ENCODE assay signal across 8 cellular contexts in genomic region chr5:138464388-138465287, GRCh38. TPM values are rescaled to one million over a fixed set of nuclear protein-coding genes. Genes with fewer than 3 reads are reported as not detected.
DNase-seq lines count a peak whose midpoint lies in the region; ATAC-seq and TF ChIP-seq lines count a peak whose summit lies in the region.

No MANE protein-coding gene starts in this region.

- H3K36me3 ChIP-seq in heart right ventricle: peaks cover 0 to 27% (median 19%) of the 10 kb centered on the region in 9 donors
- peaks cover 14% of the 10 kb centered on the region for H3K36me3 ChIP-seq in upper lobe of right lung

- peaks cover 2 to 63% (median 60%) of the 10 kb centered on the region in 9 donors for H3K4me1 ChIP-seq in heart right ventricle
- peaks cover 27% of the 10 kb centered on the region for H3K4me1 ChIP-seq in upper lobe of right lung

- H3K27me3 ChIP-seq in heart right ventricle: no peaks in the 10 kb centered on the region
- H3K27me3 ChIP-seq in upper lobe of right lung: no peaks in the 10 kb centered on the region

- peak; percentile 77 for ATAC-seq in GM18498 (IDR thresholded peaks at IDR 0.05; ENCODE audit: unreplicated experiment)
- ATAC-seq in HG02885 (IDR thresholded peaks at IDR 0.05; ENCODE audit: poor library complexity, unreplicated experiment): peak; percentile 75
- ATAC-seq in heart right ventricle: peak; percentile 81 to 94 (median 85)
- peak; percentile 86 for ATAC-seq in upper lobe of right lung

- intact Hi-C loops in heart right ventricle (cut with DNase I): loop anchor here in 5 of 10 donors (1.0 to 10.0 kb wide), 5 partner anchors 28 to 80 kb away; partner anchors contain the start of gene ETF1 (in 4 of the 5)
- intact Hi-C loops in posterior vena cava (cut with DNase I): no loop called here
- intact Hi-C loops in upper lobe of right lung (cut with DNase I): no loop called here

- TF ChIP-seq CTCF in heart right ventricle (IDR thresholded peaks at IDR 0.05): peak in 6 of 9 donors; percentile 16 to 62 (median 38)
- TF ChIP-seq CTCF in upper lobe of right lung (IDR thresholded peaks at IDR 0.05): no peak

- H3K4me3 ChIP-seq in heart right ventricle (peak overlapping the region; percentile 57 to 98 (median 76)), upper lobe of right lung (peak overlapping the region; percentile 86)

- H3K9me3 ChIP-seq in heart right ventricle (no peaks in the 10 kb centered on the region), upper lobe of right lung (no peaks in the 10 kb centered on the region)

- peak overlapping the region; percentile 93 to 99 (median 96) for H3K27ac ChIP-seq in heart right ventricle
- H3K27ac ChIP-seq in upper lobe of right lung: peak overlapping the region; percentile 98

- peak; percentile 87 for DNase-seq in NCI-H146 treated with DMSO at 0.1 percent for 48 hours (lab: John Stamatoyannopoulos, UW; ENCODE audit: unreplicated experiment)
- DNase-seq in T-helper 1 cell: peak; percentile 90 to 98 (median 95)
- DNase-seq in amniotic stem cell (lab: John Stamatoyannopoulos, UW): peak; percentile 99
- DNase-seq in heart right ventricle: peak; percentile 91 to 98
- peak; percentile 99 for DNase-seq in posterior vena cava (ENCODE audit: low spot score)
- peak; percentile 97 for DNase-seq in upper lobe of right lung

- WGBS in heart right ventricle, 2 donors: 0 to 1% methylated on average over 68 of the region's 68 CpGs

RNA-seq across cellular contexts. Expression of gene EGR1, which starts 0.6 kb away (rescaled TPM):
- total RNA-seq in heart right ventricle: 100 to 1,000 TPM in 1 of 10 donors, 10 to 100 TPM in 8, 1 to 10 TPM in 1; 5.2 to 164 (median 40.8) TPM
- polyA plus RNA-seq in heart right ventricle: 10 to 100 TPM; 10.8 to 14.5 TPM
- 100 to 1,000 TPM; 115 to 412 TPM for total RNA-seq in posterior vena cava
- total RNA-seq in upper lobe of right lung: 85.6 TPM

RNA-seq across cellular contexts. Expression of gene REEP2, which starts 25.8 kb away (rescaled TPM):
- total RNA-seq in heart right ventricle (10 to 100 TPM in 2 of 10 donors, 1 to 10 TPM in 8; 2.0 to 17.3 (median 8.0) TPM), posterior vena cava (10 to 100 TPM; 12.5 to 13.0 TPM), upper lobe of right lung (0.55 TPM)
- polyA plus RNA-seq in heart right ventricle: 10 to 100 TPM in 1 of 2 donors, 1 to 10 TPM in 1; 2.3 to 10.8 TPM

Comparison
In these comparisons a context has a peak if more than half of its experiments do, and no peak if none do; other contexts are left out.
1. Peak in every context shown above with its lines: DNase-seq, ATAC-seq, H3K4me3 ChIP-seq and H3K27ac ChIP-seq.